ENCODE assay signal across 12 cellular contexts in genomic region chr2:6946722-6947121, GRCh38. TPM values are rescaled to one million over a fixed set of nuclear protein-coding genes. Genes with fewer than 3 reads are reported as not detected.
DNase-seq lines count a peak whose midpoint lies in the region; TF ChIP-seq lines count a peak whose summit lies in the region.
"Had no signal": no experiment of that assay in that cellular context is flagged by ENCODE, and none has a peak within 500 bp of the region (broad histone marks: within the 10 kb centered on the region; RNA-seq: fewer than 3 reads in every experiment).

No MANE protein-coding gene starts in this region.

- no peak for TF ChIP-seq CTCF in epithelial cell of esophagus (IDR thresholded peaks at IDR 0.05; ENCODE audit: insufficient read depth, low read depth, low read length, missing control alignments)

- DNase-seq in GM03348 (ENCODE audit: low spot score) (peak; percentile 51), RPMI7951 (ENCODE audit: low read depth) (peak; percentile 77), epithelial cell of esophagus (ENCODE audit: low read depth) (peak; percentile 9), skeletal muscle cell (ENCODE audit: low read depth) (peak; percentile 60), SIG-M5 treated with dmso at 0.1 percent for 504 hours (lab: John Stamatoyannopoulos, UW; ENCODE audit: unreplicated experiment) (no peak), NCI-H345 treated with DMSO at 0.1 percent for 48 hours (lab: John Stamatoyannopoulos, UW; ENCODE audit: unreplicated experiment) (no peak)
- DNase-seq in effector CD8-positive, alpha-beta T cell (lab: John Stamatoyannopoulos, UW): no peak
- DNase-seq: activated CD4-positive, alpha-beta T cell treated with anti-CD3 and anti-CD28 coated beads, Interleukin-2, amount 50 U/mL, for 48 hours; DMS 273 treated with DMSO at 0.1 percent for 48 hours; islet precursor cell; naive thymus-derived CD4-positive, alpha-beta T cell had no signal

- H3K4me3 ChIP-seq in epithelial cell of esophagus (ENCODE audit: low read length) (no peak overlapping the region), skeletal muscle cell (ENCODE audit: low read depth, low read length) (no peak overlapping the region)
- H3K4me3 ChIP-seq: SJSA1 had no signal

RNA-seq across cellular contexts. Expression of gene RNF144A, which starts 29.5 kb away (rescaled TPM):
- 9.5 and 12.4 TPM in 2 replicates for total RNA-seq in RPMI7951 (2014; rRNA removed; shearing (Covaris generic))

Comparison
In these comparisons a context has a peak if more than half of its experiments do, and no peak if none do; other contexts are left out.
1. DNase-seq: peak in GM03348 (single experiment), RPMI7951 (single experiment), epithelial cell of esophagus (single experiment) and skeletal muscle cell (single experiment); none in SIG-M5 treated with dmso at 0.1 percent for 504 hours (single experiment), NCI-H345 treated with DMSO at 0.1 percent for 48 hours (single experiment) and effector CD8-positive, alpha-beta T cell (single experiment).